Comparison of ENCODE assay signal across 13 cellular contexts in genomic region chr1:98766241-98766640, GRCh38.
DNase-seq lines count a peak whose midpoint lies in the region; ATAC-seq and TF ChIP-seq lines count a peak whose summit lies in the region.
"Had no signal": no experiment of that assay in that cellular context is flagged by ENCODE, and none has a peak within 500 bp of the region (broad histone marks: within the 10 kb centered on the region; RNA-seq: fewer than 3 reads in every experiment).

No MANE protein-coding gene starts in this region.

- POLR2A ChIA-PET in naive thymus-derived CD8-positive, alpha-beta T cell (lab: Charles Lee), result no interaction called here
- POLR2A ChIA-PET in HEK293T (lab: Yijun Ruan, JAX), result no interaction called here

- CTCF ChIA-PET in HEK293T (lab: Yijun Ruan, JAX), result no interaction called here

- ATAC-seq in GM19395 (IDR thresholded peaks at IDR 0.05; ENCODE audit: unreplicated experiment), result peak; percentile 92
- ATAC-seq in HG02884 (IDR thresholded peaks at IDR 0.05; ENCODE audit: unreplicated experiment), result peak; percentile 87
- no peak for ATAC-seq in naive thymus-derived CD8-positive, alpha-beta T cell
- ATAC-seq in activated T-cell treated with anti-CD3 and anti-CD28 coated beads, Interleukin-2, amount 50 U/mL, for 4 hours, result no peak
- ATAC-seq: PC-3 had no signal

- no peak overlapping the region for H3K4me3 ChIP-seq in NB4 (ENCODE audit: low read depth, low read length)
- H3K4me3 ChIP-seq: thyroid gland had no signal

- H3K27ac Mint-ChIP-seq in naive thymus-derived CD8-positive, alpha-beta T cell, result no peak overlapping the region

- no peak for TF ChIP-seq POLR2A in NB4 (IDR thresholded peaks at IDR 0.05; ENCODE audit: extremely low read depth, insufficient read length)

- peaks cover 0 to 16% (median 0%) of the 10 kb centered on the region in 5 donors for H3K27me3 Mint-ChIP-seq in naive thymus-derived CD8-positive, alpha-beta T cell
- peaks cover 6% of the 10 kb centered on the region for H3K27me3 Mint-ChIP-seq in activated T-cell treated with anti-CD3 and anti-CD28 coated beads, Interleukin-2, amount 50 U/mL, for 4 hours (ENCODE audit: low read depth)

- no peaks in the 10 kb centered on the region for H3K36me3 Mint-ChIP-seq in naive thymus-derived CD8-positive, alpha-beta T cell
- no peaks in the 10 kb centered on the region for H3K36me3 Mint-ChIP-seq in activated T-cell treated with anti-CD3 and anti-CD28 coated beads, Interleukin-2, amount 50 U/mL, for 4 hours (ENCODE audit: insufficient read depth)

- no peaks in the 10 kb centered on the region for H3K9me3 Mint-ChIP-seq in naive thymus-derived CD8-positive, alpha-beta T cell
- H3K9me3 Mint-ChIP-seq in activated T-cell treated with anti-CD3 and anti-CD28 coated beads, Interleukin-2, amount 50 U/mL, for 4 hours, result no peaks in the 10 kb centered on the region

- peaks cover 0 to 3% (median 0%) of the 10 kb centered on the region in 4 donors for H3K4me1 Mint-ChIP-seq in naive thymus-derived CD8-positive, alpha-beta T cell
- H3K4me1 Mint-ChIP-seq in activated T-cell treated with anti-CD3 and anti-CD28 coated beads, Interleukin-2, amount 50 U/mL, for 4 hours (ENCODE audit: low read depth), result peaks cover 3% of the 10 kb centered on the region

- DNase-seq in Ammon's horn (ENCODE audit: low spot score), result peak; percentile 35
- peak; percentile 36 for DNase-seq in NB4 (ENCODE audit: low read depth)
- DNase-seq in NCI-H1694 (lab: John Stamatoyannopoulos, UW), result no peak
- no peak for DNase-seq in naive thymus-derived CD8-positive, alpha-beta T cell
- no peak for DNase-seq in HEK293T (ENCODE audit: extremely low spot score)
- no peak for DNase-seq in activated T-cell treated with anti-CD3 and anti-CD28 coated beads, Interleukin-2, amount 50 U/mL, for 4 hours
- DNase-seq: activated CD8-positive, alpha-beta memory T cell treated with anti-CD3 and anti-CD28 coated beads, Interleukin-2, amount 50 U/mL, for 4 hours; mesenchymal stem cell; NCI-H1436 treated with DMSO at 0.1 percent for 48 hours; PC-3; thyroid gland had no signal

- H3K4me3 Mint-ChIP-seq in naive thymus-derived CD8-positive, alpha-beta T cell, result no peak overlapping the region
- no peak overlapping the region for H3K4me3 Mint-ChIP-seq in activated T-cell treated with anti-CD3 and anti-CD28 coated beads, Interleukin-2, amount 50 U/mL, for 4 hours

- TF ChIP-seq CTCF in NB4 (IDR thresholded peaks at IDR 0.05; ENCODE audit: low read depth, low read length), result no peak

TF ChIP-seq in HEK293T, 16 proteins besides CTCF, POLR2A, EP300 and RAD21:
- TF ChIP-seq L3MBTL2 (conservative IDR thresholded peaks at IDR 0.05), result no peak
- no peak for TF ChIP-seq FOXK2 (IDR thresholded peaks at IDR 0.05)
- no peak for TF ChIP-seq ELF4 (IDR thresholded peaks at IDR 0.05)
- TF ChIP-seq FOXA1 (IDR thresholded peaks at IDR 0.05), result no peak
- no peak for TF ChIP-seq ZNF384 (IDR thresholded peaks at IDR 0.05)
- TF ChIP-seq PKNOX1 (IDR thresholded peaks at IDR 0.05), result no peak
- TF ChIP-seq TARDBP (IDR thresholded peaks at IDR 0.05), result no peak
- TF ChIP-seq LEF1 (IDR thresholded peaks at IDR 0.05; ENCODE audit: borderline replicate concordance), result no peak
- TF ChIP-seq BHLHE40 (IDR thresholded peaks at IDR 0.05; ENCODE audit: borderline replicate concordance), result no peak
- no peak for TF ChIP-seq CTBP1 (IDR thresholded peaks at IDR 0.05; ENCODE audit: borderline replicate concordance)
- no peak for TF ChIP-seq SUZ12 (IDR thresholded peaks at IDR 0.05)
- no peak for TF ChIP-seq HDGF (IDR thresholded peaks at IDR 0.05; ENCODE audit: borderline replicate concordance)
- no peak for TF ChIP-seq FOXM1 (IDR thresholded peaks at IDR 0.05; ENCODE audit: borderline replicate concordance)
- TF ChIP-seq NFRKB (IDR thresholded peaks at IDR 0.05), result no peak
- no peak for TF ChIP-seq SP1 (IDR thresholded peaks at IDR 0.05)
- TF ChIP-seq ARNT (IDR thresholded peaks at IDR 0.05), result no peak

Comparison
In these comparisons a context has a peak if more than half of its experiments do, and no peak if none do; other contexts are left out.
1. DNase-seq: peak in Ammon's horn (single experiment) and NB4 (single experiment); none in NCI-H1694 (single experiment), naive thymus-derived CD8-positive, alpha-beta T cell (0 of 10), HEK293T (single experiment) and activated T-cell treated with anti-CD3 and anti-CD28 coated beads, Interleukin-2, amount 50 U/mL, for 4 hours (single experiment).
2. ATAC-seq: peak in GM19395 (single experiment) and HG02884 (single experiment); none in naive thymus-derived CD8-positive, alpha-beta T cell (0 of 2) and activated T-cell treated with anti-CD3 and anti-CD28 coated beads, Interleukin-2, amount 50 U/mL, for 4 hours (0 of 2).